Comparison of ENCODE assay signal across 11 cellular contexts in genomic region chr9:122087406-122088200, GRCh38. TPM values are rescaled to one million over a fixed set of nuclear protein-coding genes. Genes with fewer than 3 reads are reported as not detected.
DNase-seq lines count a peak whose midpoint lies in the region; FAIRE-seq and TF ChIP-seq lines count a peak whose summit lies in the region.
"Had no signal": no experiment of that assay in that cellular context is flagged by ENCODE, and none has a peak within 500 bp of the region (broad histone marks: within the 10 kb centered on the region; RNA-seq: fewer than 3 reads in every experiment).

No MANE protein-coding gene starts in this region.

- H2AFZ ChIP-seq in Karpas-422 (ENCODE audit: low read length) (no peak overlapping the region), H9 (ENCODE audit: low read length) (no peak overlapping the region)

- no peak overlapping the region for H2BK5ac ChIP-seq in H9 (ENCODE audit: insufficient read length, low read length)

- peak overlapping the region; percentile 3 for H3K4me3 Mint-ChIP-seq in glutamatergic neuron (ENCODE audit: unreplicated experiment)
- H3K4me3 Mint-ChIP-seq in H9, result no peak overlapping the region
- H3K4me3 Mint-ChIP-seq: T-helper 2 cell treated with Interferon-gamma antibody and Interleukin-4, amounts not matched to agents 5 μg/mL and 100 μg/mL, for 36 hours had no signal

- H4K8ac ChIP-seq in H9 (replicated peaks; ENCODE audit: insufficient read length, low read depth, low read length), result no peak overlapping the region

- H3K9ac ChIP-seq in rectal smooth muscle tissue (ENCODE audit: low read length) (no peak overlapping the region), Karpas-422 (ENCODE audit: low read length) (no peak overlapping the region), H9 (ENCODE audit: extremely low read depth, insufficient read length, low read length) (no peak overlapping the region)
- H3K9ac ChIP-seq: BLaER1 treated with 17β-estradiol and CSF1 and Interleukin-3, amounts not matched to agents 10 nM and 100 nM had no signal

- no peak overlapping the region for H4K91ac ChIP-seq in H9 (ENCODE audit: insufficient read length, low read depth, low read length)

- no peak for TF ChIP-seq POLR2A in GM12892 (IDR thresholded peaks at IDR 0.05; ENCODE audit: low read depth, low read length)

- H3K27me3 ChIP-seq in ascending aorta (no peaks in the 10 kb centered on the region), rectal smooth muscle tissue (ENCODE audit: control insufficient read depth, insufficient read depth, low read length) (no peaks in the 10 kb centered on the region), Karpas-422 (ENCODE audit: low read length) (no peaks in the 10 kb centered on the region), H9 (ENCODE audit: insufficient read depth, low read length) (no peaks in the 10 kb centered on the region; the same call in 1 of the 2 replicates)
- H3K27me3 ChIP-seq: BLaER1 treated with 17β-estradiol and CSF1 and Interleukin-3, amounts not matched to agents 10 nM and 100 nM had no signal

- H2BK20ac ChIP-seq in H9 (ENCODE audit: low read depth, low read length, poor library complexity, severe bottlenecking), result no peak overlapping the region

- H3K27ac Mint-ChIP-seq in glutamatergic neuron (ENCODE audit: unreplicated experiment), result no peak overlapping the region
- no peak overlapping the region for H3K27ac Mint-ChIP-seq in H9
- H3K27ac Mint-ChIP-seq: T-helper 2 cell treated with Interferon-gamma antibody and Interleukin-4, amounts not matched to agents 5 μg/mL and 100 μg/mL, for 36 hours had no signal

- no peak overlapping the region for H3K18ac ChIP-seq in H9 (ENCODE audit: insufficient read length, low read depth, low read length)

- H3K4me1 ChIP-seq in ascending aorta (peaks cover 13 to 41% of the 10 kb centered on the region in 2 donors), rectal smooth muscle tissue (ENCODE audit: control insufficient read depth, insufficient read depth, low read length) (peaks cover 50% of the 10 kb centered on the region), Karpas-422 (ENCODE audit: low read length) (peaks cover 10% of the 10 kb centered on the region), H9 (ENCODE audit: insufficient read depth, low read length) (no peaks in the 10 kb centered on the region)

- FAIRE-seq in GM12892 (lab: Jason Lieb, UNC), result no peak

- intact Hi-C loops in ascending aorta (cut with DNase I), result no loop called here

- H3K36me3 Mint-ChIP-seq in glutamatergic neuron (ENCODE audit: unreplicated experiment) (no peaks in the 10 kb centered on the region), H9 (ENCODE audit: insufficient read depth in 1 of 3, low read depth in 3 of 3) (no peaks in the 10 kb centered on the region)

- H3K9me3 Mint-ChIP-seq in glutamatergic neuron (ENCODE audit: unreplicated experiment) (peaks cover 9% of the 10 kb centered on the region), H9 (no peaks in the 10 kb centered on the region)
- H3K9me3 Mint-ChIP-seq: T-helper 2 cell treated with Interferon-gamma antibody and Interleukin-4, amounts not matched to agents 5 μg/mL and 100 μg/mL, for 36 hours had no signal

- H4K20me1 ChIP-seq in Karpas-422 (ENCODE audit: insufficient read depth, low read depth, low read length), result peaks cover 28% of the 10 kb centered on the region
- H4K20me1 ChIP-seq in H9 (ENCODE audit: control insufficient read depth, insufficient read depth, insufficient read length), result no peaks in the 10 kb centered on the region

- H3K4me2 ChIP-seq in Karpas-422 (ENCODE audit: low read depth, low read length, poor library complexity, severe bottlenecking), result no peak overlapping the region
- no peak overlapping the region for H3K4me2 ChIP-seq in H9 (ENCODE audit: insufficient read depth, insufficient read length, low read length)

- no peak overlapping the region for H2AK5ac ChIP-seq in H9 (ENCODE audit: insufficient read length, low read length)

- no peak overlapping the region for H4K5ac ChIP-seq in H9 (ENCODE audit: insufficient read length, low read depth, low read length)

- H3K23ac ChIP-seq in H9 (ENCODE audit: insufficient read length, low read depth, low read length), result no peak overlapping the region

- no peak for TF ChIP-seq CTCF in ascending aorta (IDR thresholded peaks at IDR 0.05)
- TF ChIP-seq CTCF in glutamatergic neuron (IDR thresholded peaks at IDR 0.05; ENCODE audit: partially characterized antibody, unreplicated experiment), result no peak
- TF ChIP-seq CTCF in H9 (conservative IDR thresholded peaks at IDR 0.05), result no peak

- H3K4ac ChIP-seq in H9 (ENCODE audit: low read depth, low read length), result no peak overlapping the region

- H3K9me3 ChIP-seq in ascending aorta (no peaks in the 10 kb centered on the region), Karpas-422 (ENCODE audit: low read length) (no peaks in the 10 kb centered on the region), H9 (ENCODE audit: control insufficient read depth, low read depth, low read length) (no peaks in the 10 kb centered on the region)
- H3K9me3 ChIP-seq: BLaER1 treated with 17β-estradiol and CSF1 and Interleukin-3, amounts not matched to agents 10 nM and 100 nM had no signal

- peaks cover 37% of the 10 kb centered on the region for H3K4me1 Mint-ChIP-seq in glutamatergic neuron (ENCODE audit: low read depth, unreplicated experiment)
- H3K4me1 Mint-ChIP-seq in H9, result peaks cover 4% of the 10 kb centered on the region in 2 experiments

- H3K14ac ChIP-seq in H9 (ENCODE audit: insufficient read depth, low read length), result no peak overlapping the region

- H3K27me3 Mint-ChIP-seq in glutamatergic neuron (ENCODE audit: unreplicated experiment) (peaks cover 4% of the 10 kb centered on the region), H9 (ENCODE audit: low read depth) (peaks cover 24% of the 10 kb centered on the region)

- H3K9me2 ChIP-seq in Karpas-422 (replicated peaks; ENCODE audit: insufficient read depth, low read length), result no peaks in the 10 kb centered on the region

- H2BK120ac ChIP-seq in H9 (ENCODE audit: low read depth, low read length, poor library complexity, severe bottlenecking), result no peak overlapping the region

- no peaks in the 10 kb centered on the region for H3K79me1 ChIP-seq in H9 (ENCODE audit: insufficient read depth, low read depth, low read length, poor library complexity, severe bottlenecking)

- no peaks in the 10 kb centered on the region for H3K36me3 ChIP-seq in ascending aorta
- no peaks in the 10 kb centered on the region for H3K36me3 ChIP-seq in rectal smooth muscle tissue (ENCODE audit: control insufficient read depth, insufficient read depth, low read length)
- no peaks in the 10 kb centered on the region for H3K36me3 ChIP-seq in Karpas-422 (ENCODE audit: insufficient read depth, low read length)

- WGBS in H9 (ENCODE audit: extremely low coverage, insufficient read length, low lambda C conversion rate), result no CpG with 5 or more reads among the region's 8 CpGs

- no peak overlapping the region for H2BK12ac ChIP-seq in H9 (ENCODE audit: insufficient read length, low read depth, low read length)

- H3T11ph ChIP-seq in H9 (ENCODE audit: low read length), result no peak overlapping the region

- H3K23me2 ChIP-seq in H9 (ENCODE audit: insufficient read length, low read depth, low read length, poor library complexity, severe bottlenecking), result peaks cover 4% of the 10 kb centered on the region

- H3K79me2 ChIP-seq in Karpas-422 (ENCODE audit: low read length) (no peaks in the 10 kb centered on the region), H9 (ENCODE audit: insufficient read depth, low read length) (no peaks in the 10 kb centered on the region)

- peak overlapping the region in 1 of 2 donors; percentile 25 for H3K4me3 ChIP-seq in ascending aorta
- no peak overlapping the region for H3K4me3 ChIP-seq in rectal smooth muscle tissue (ENCODE audit: low read length)
- H3K4me3 ChIP-seq in Karpas-422 (ENCODE audit: low read length), result no peak overlapping the region
- H3K4me3 ChIP-seq: BLaER1 treated with 17β-estradiol and CSF1 and Interleukin-3, amounts not matched to agents 10 nM and 100 nM had no signal

- no peak overlapping the region for H3K56ac ChIP-seq in H9 (ENCODE audit: insufficient read length, low read depth, low read length)

- DNase-seq in EL (peak; percentile 25), ascending aorta (ENCODE audit: low spot score in 2 of 2) (peak; percentile 30 to 84), glutamatergic neuron (no peak), Karpas-422 (no peak), H9 (no peak), GM12892 (ENCODE audit: insufficient read length) (no peak)
- no peak for DNase-seq in activated effector memory CD4-positive, alpha-beta T cell treated with Interleukin-2 at 50 U/mL for 16 hours
- DNase-seq: NCI-H226 had no signal

- no peak overlapping the region for H2BK15ac ChIP-seq in H9 (ENCODE audit: low read depth, low read length)

- peak overlapping the region; percentile 73 to 92 for H3K27ac ChIP-seq in ascending aorta
- peak overlapping the region; percentile 89 for H3K27ac ChIP-seq in rectal smooth muscle tissue (ENCODE audit: low read depth, low read length)
- no peak overlapping the region for H3K27ac ChIP-seq in Karpas-422 (ENCODE audit: low read length)
- no peak overlapping the region for H3K27ac ChIP-seq in H9 (ENCODE audit: insufficient read length, low read depth, low read length)
- H3K27ac ChIP-seq: BLaER1 treated with 17β-estradiol and CSF1 and Interleukin-3, amounts not matched to agents 10 nM and 100 nM had no signal

RNA-seq across cellular contexts. Expression of gene TTLL11, which starts 5.5 kb away (rescaled TPM):
- 18.5 TPM for total RNA-seq in ascending aorta
- 23.9 TPM for total RNA-seq in glutamatergic neuron (ENCODE audit: unreplicated experiment)
- 2.5 and 3.4 TPM in 2 replicates for total RNA-seq in Karpas-422 (2014; rRNA removed; shearing (Covaris generic); ENCODE audit: low replicate concordance)
- total RNA-seq in H9 (2021), result 1.5 and 1.9 TPM in 2 replicates
- polyA plus RNA-seq in GM12892 (2012; ENCODE audit: missing spikeins), result 2.4 TPM

Comparison
In these comparisons a context has a peak if more than half of its experiments do, and no peak if none do; other contexts are left out.
1. DNase-seq: peak in EL (single experiment) and ascending aorta (2 of 2); none in glutamatergic neuron (single experiment), Karpas-422 (single experiment), H9 (single experiment), GM12892 (single experiment) and activated effector memory CD4-positive, alpha-beta T cell treated with Interleukin-2 at 50 U/mL for 16 hours (single experiment).
2. H3K27ac ChIP-seq: peak in ascending aorta (2 of 2) and rectal smooth muscle tissue (single experiment); none in Karpas-422 (single experiment) and H9 (single experiment).